In genomic region chr12:69570545-69571399, GRCh38 we compare ENCODE assay signal across 1 cellular context.
TF ChIP-seq lines count a peak whose summit lies in the region.

No MANE protein-coding gene starts in this region.

TF ChIP-seq in K562, 482 proteins besides CTCF, POLR2A, EP300 and RAD21 (continued from another document):
- peak; percentile 73 for TF ChIP-seq DEAF1 (CRISPR knock-in tag; IDR thresholded peaks at IDR 0.05)
- 0 out of 2 replicates have a peak, but pooled peaks have one; percentile 44 for TF ChIP-seq ARID3A (IDR thresholded peaks at IDR 0.05; ENCODE audit: borderline replicate concordance, low read depth, low read length)
